Comparison of ENCODE assay signal across 9 cellular contexts in the genomic region with DNA sequence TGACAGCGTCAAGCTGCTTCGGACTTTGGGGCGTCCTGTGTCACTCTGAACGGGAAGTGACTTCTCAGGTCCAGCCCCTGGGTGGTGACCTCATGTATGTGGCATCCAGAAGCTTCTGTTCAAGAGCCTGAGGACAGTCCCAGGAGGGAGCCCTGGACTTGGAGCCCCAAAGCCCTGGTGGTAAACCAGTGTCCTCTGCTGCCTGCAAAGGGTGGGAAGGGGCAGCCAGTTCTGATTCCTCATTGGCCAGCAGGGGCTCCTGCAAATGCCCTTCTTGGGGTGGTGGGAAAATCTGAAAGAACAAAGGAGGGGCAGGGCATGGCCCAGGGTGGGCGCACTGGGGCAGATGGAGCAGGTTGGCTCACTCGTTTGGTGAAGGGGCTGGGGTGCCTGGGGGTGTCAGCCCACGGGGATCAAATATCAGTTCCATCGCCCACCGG. TPM values are rescaled to one million over a fixed set of nuclear protein-coding genes. Genes with fewer than 3 reads are reported as not detected.
DNase-seq lines count a peak whose midpoint lies in the region; ATAC-seq and TF ChIP-seq lines count a peak whose summit lies in the region.
"Had no signal": no experiment of that assay in that cellular context is flagged by ENCODE, and none has a peak within 500 bp of the region (broad histone marks: within the 10 kb centered on the region; RNA-seq: fewer than 3 reads in every experiment).

No MANE protein-coding gene starts in this region.

- peak; percentile 25 to 37 for DNase-seq in HL-60 (ENCODE audit: low read depth in 1 of 2, low spot score in 1 of 2)
- DNase-seq in adrenal gland = peak; percentile 66 to 87 (median 83)
- DNase-seq in iPS DF 4.7 (ENCODE audit: extremely low read depth, low spot score) = peak; percentile 25
- peak; percentile 83 for DNase-seq in spleen
- DNase-seq in D341Med (ENCODE audit: low spot score) = no peak
- no peak for DNase-seq in stimulated activated CD4-positive, alpha-beta T cell treated with anti-CD3 and anti-CD28 coated beads, Interleukin-4, amount 100 ng/mL, for 24 hours
- no peak for DNase-seq in dorsolateral prefrontal cortex
- DNase-seq: NCI-H2081 treated with DMSO at 0.1 percent for 48 hours had no signal

- intact Hi-C loops in adrenal gland (cut with DNase I) = loop anchor here in 1 of 2 donors (5.0 kb wide), 1 partner anchor 228 kb away; no protein-coding TSS in a partner anchor
- intact Hi-C loops in spleen (cut with DNase I; ENCODE audit: low total_unique reads) = loop anchor here (10.0 kb wide), 2 partner anchors 110 to 220 kb away; no protein-coding TSS in a partner anchor
- intact Hi-C loops in dorsolateral prefrontal cortex (cut with DNase I) = loop anchor here in 1 of 2 donors (5.0 kb wide), 1 partner anchor 57 kb away; the partner anchor contains the start of gene MLYCD

- H3K36me3 ChIP-seq in adrenal gland (replicated peaks in 1 of 2) = peaks cover 0 to 9% of the 10 kb centered on the region in 2 donors
- peaks cover 0 to 23% (median 0%) of the 10 kb centered on the region in 6 donors for H3K36me3 ChIP-seq in spleen

- H3K4me3 ChIP-seq in HL-60 (replicated peaks; ENCODE audit: insufficient read depth, low read length) = no peak overlapping the region
- peak overlapping the region in 1 of 4 donors; percentile 59 for H3K4me3 ChIP-seq in adrenal gland
- H3K4me3 ChIP-seq in spleen = peak overlapping the region in 4 of 8 donors; percentile 47 to 77 (median 52)
- H3K4me3 ChIP-seq in dorsolateral prefrontal cortex = peak overlapping the region in 1 of 59 donors; percentile 67

- TF ChIP-seq POLR2A in adrenal gland (IDR thresholded peaks at IDR 0.05) (peak in 1 of 2 donors; percentile 45), spleen (IDR thresholded peaks at IDR 0.05) (no peak)

- 49 to 54% (median 52%) methylated on average over 7 to 9 of the region's 9 CpGs for WGBS in adrenal gland, 4 donors
- 62 to 72% (median 64%) methylated on average over 9 of the region's 9 CpGs for WGBS in spleen, 5 donors

- H3K4me1 ChIP-seq in adrenal gland (replicated peaks in 1 of 2) (peaks cover 24 to 46% of the 10 kb centered on the region in 2 donors), spleen (peaks cover 0 to 51% (median 34%) of the 10 kb centered on the region in 6 donors)

- H3K27me3 ChIP-seq in HL-60 (ENCODE audit: insufficient read depth, poor library complexity, severe bottlenecking) (no peaks in the 10 kb centered on the region), adrenal gland (no peaks in the 10 kb centered on the region), spleen (replicated peaks in 1 of 7) (peaks cover 0 to 44% (median 5%) of the 10 kb centered on the region in 7 donors), dorsolateral prefrontal cortex (no peaks in the 10 kb centered on the region)

- H3K9me3 ChIP-seq in adrenal gland (replicated peaks in 1 of 3) = no peaks in the 10 kb centered on the region
- no peaks in the 10 kb centered on the region for H3K9me3 ChIP-seq in spleen

- TF ChIP-seq CTCF in HL-60 (IDR thresholded peaks at IDR 0.05; ENCODE audit: insufficient read depth, low read length) (no peak), adrenal gland (IDR thresholded peaks at IDR 0.05) (no peak), spleen (IDR thresholded peaks at IDR 0.05 in 8 of 11, conservative IDR thresholded peaks at IDR 0.05 in 3 of 11) (peak in 1 of 11 experiments; percentile 9), dorsolateral prefrontal cortex (IDR thresholded peaks at IDR 0.05 in 54 of 56, conservative IDR thresholded peaks at IDR 0.05 in 2 of 56; ENCODE audit: low read depth in 1 of 56, partially characterized antibody in 56 of 56) (no peak)

- ATAC-seq in HG03097 (IDR thresholded peaks at IDR 0.05; ENCODE audit: low FRiP score, unreplicated experiment) = no peak

- no peak overlapping the region for H3K27ac ChIP-seq in HL-60 (replicated peaks)
- H3K27ac ChIP-seq in adrenal gland = peak overlapping the region in 4 of 5 donors; percentile 93 to 99 (median 98)
- H3K27ac ChIP-seq in spleen = peak overlapping the region in 4 of 8 donors; percentile 87 to 95 (median 90)
- H3K27ac ChIP-seq in dorsolateral prefrontal cortex = peak overlapping the region in 9 of 59 donors; percentile 1 to 93 (median 90)

RNA-seq across cellular contexts. Expression of gene OSGIN1, which starts 1.6 kb away (rescaled TPM):
- total RNA-seq in adrenal gland (10 to 100 TPM; 16.1 to 64.9 (median 19.3) TPM), spleen (10 to 100 TPM in 2 of 7 donors, 1 to 10 TPM in 5; 4.7 to 13.5 (median 9.5) TPM), dorsolateral prefrontal cortex (10 to 100 TPM in 7 of 120 experiments, 1 to 10 TPM in 113; 1.5 to 15.5 (median 5.1) TPM)
- polyA plus RNA-seq in adrenal gland (10 to 100 TPM; 16.9 to 39.7 (median 18.5) TPM), spleen (10 to 100 TPM in 1 of 3 donors, 1 to 10 TPM in 2; 2.3 to 13.2 (median 6.1) TPM)

RNA-seq across cellular contexts. Expression of gene NECAB2, which starts 13.4 kb away (rescaled TPM):
- total RNA-seq in adrenal gland (under 1 TPM in 5 of 8 donors, not detected in 3; 0.14 to 0.55 (median 0.32) TPM), spleen (1 to 10 TPM in 3 of 7 donors, under 1 TPM in 1, not detected in 3; 0.95 to 3.1 (median 1.6) TPM), dorsolateral prefrontal cortex (100 to 1,000 TPM in 3 of 120 experiments, 10 to 100 TPM in 117; 15.8 to 117 (median 47.0) TPM)
- polyA plus RNA-seq in adrenal gland (1 to 10 TPM in 2 of 3 donors, under 1 TPM in 1; 0.22 to 1.9 (median 1.7) TPM), spleen (under 1 TPM in 2 of 3 donors, not detected in 1; 0.16 to 0.20 TPM)

RNA-seq across cellular contexts. Expression of gene MLYCD, which starts 55.7 kb away (rescaled TPM):
- total RNA-seq in adrenal gland (10 to 100 TPM in 6 of 8 donors, 1 to 10 TPM in 2; 8.0 to 16.6 (median 11.3) TPM), spleen (10 to 100 TPM in 4 of 7 donors, 1 to 10 TPM in 3; 6.1 to 14.3 (median 10.1) TPM), dorsolateral prefrontal cortex (10 to 100 TPM in 56 of 120 experiments, 1 to 10 TPM in 64; 5.7 to 18.1 (median 9.9) TPM)
- polyA plus RNA-seq in adrenal gland (1 to 10 TPM; 3.9 to 5.4 (median 4.2) TPM), spleen (1 to 10 TPM; 2.0 to 2.9 (median 2.1) TPM)

Comparison
In these comparisons a context has a peak if more than half of its experiments do, and no peak if none do; other contexts are left out.
1. DNase-seq: peak in HL-60 (2 of 2), adrenal gland (7 of 7), iPS DF 4.7 (single experiment) and spleen (single experiment); none in D341Med (single experiment), stimulated activated CD4-positive, alpha-beta T cell treated with anti-CD3 and anti-CD28 coated beads, Interleukin-4, amount 100 ng/mL, for 24 hours (single experiment) and dorsolateral prefrontal cortex (0 of 10).
2. RNA of gene NECAB2, which starts 13.4 kb away (total RNA-seq): 15.8 to 117 TPM in dorsolateral prefrontal cortex; 0.95 to 3.1 TPM in spleen and 0.14 to 0.55 TPM in adrenal gland; every median in the first group is over 4 times any median in the second.